Comparison of ENCODE assay signal across 12 cellular contexts in the genomic region with DNA sequence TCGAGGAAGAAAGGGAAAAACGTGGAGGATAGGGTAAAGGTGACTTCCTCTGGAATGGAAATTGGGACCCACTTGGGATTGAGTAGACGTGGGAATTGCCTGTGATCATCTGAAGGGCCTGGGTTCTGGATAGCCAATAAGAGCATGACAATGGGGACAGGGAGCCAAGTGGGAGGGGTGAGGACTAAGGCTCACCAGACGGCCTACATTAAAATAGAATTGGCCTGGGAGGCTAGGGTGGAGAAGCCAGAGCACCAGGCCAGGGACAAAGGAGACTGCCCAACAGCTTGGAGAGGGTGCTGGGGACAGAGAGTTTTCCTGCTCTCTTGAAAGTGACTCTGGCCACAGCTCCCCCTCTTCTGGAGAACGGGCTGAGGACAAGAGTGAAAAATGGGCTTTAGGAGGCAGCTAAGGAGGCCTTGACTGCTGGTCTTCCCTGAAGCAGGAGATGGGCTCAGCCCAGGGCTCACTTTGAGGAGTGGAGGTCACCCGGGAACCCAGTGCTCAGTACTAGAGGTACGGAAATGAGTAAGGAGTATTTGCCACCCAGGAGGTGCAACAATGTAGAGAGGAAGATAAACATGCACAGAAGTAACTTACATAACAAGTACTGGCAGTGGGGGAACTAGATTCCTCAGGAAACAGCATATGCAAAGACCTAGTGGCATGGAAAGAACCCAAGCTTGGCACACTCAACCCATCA. TPM values are rescaled to one million over a fixed set of nuclear protein-coding genes. Genes with fewer than 3 reads are reported as not detected.
DNase-seq lines count a peak whose midpoint lies in the region; ATAC-seq and TF ChIP-seq lines count a peak whose summit lies in the region.
"Had no signal": no experiment of that assay in that cellular context is flagged by ENCODE, and none has a peak within 500 bp of the region (broad histone marks: within the 10 kb centered on the region; RNA-seq: fewer than 3 reads in every experiment).

No MANE protein-coding gene starts in this region.

- H3K36me3 ChIP-seq in lower lobe of right lung = peaks cover 15% of the 10 kb centered on the region
- H3K36me3 ChIP-seq in tibial artery = peaks cover 0 to 12% (median 7%) of the 10 kb centered on the region in 3 donors
- H3K36me3 ChIP-seq: transverse colon had no signal

- peak overlapping the region in 49 of 59 donors; percentile 4 to 79 (median 58) for H3K27ac ChIP-seq in dorsolateral prefrontal cortex
- H3K27ac ChIP-seq in lower lobe of right lung = peak overlapping the region; percentile 73
- H3K27ac ChIP-seq in tibial artery = peak overlapping the region; percentile 23 to 52
- H3K27ac ChIP-seq in substantia nigra (ENCODE audit: low read depth, low read length, poor library complexity, severe bottlenecking) = no peak overlapping the region

- POLR2A ChIA-PET in activated CD8-positive, alpha-beta T cell treated with anti-CD3 and anti-CD28 coated beads, Interleukin-2, amount 10 ng/mL, durations not matched to agents 7 days and 5 days (lab: Charles Lee) = interaction anchor here (1.3 kb wide), 2 partner anchors 11 to 12 kb away, joined by 3 read pairs; no protein-coding TSS in a partner anchor
- POLR2A ChIA-PET in activated CD8-positive, alpha-beta T cell treated with anti-CD3 and anti-CD28 coated beads for 36 hours (lab: Charles Lee) = interaction anchor here (1.1 to 1.7 kb wide), 4 partner anchors 13 to 243 kb away, joined by 3 to 4 read pairs (median 3); no protein-coding TSS in a partner anchor

- CTCF ChIA-PET in activated CD8-positive, alpha-beta T cell treated with anti-CD3 and anti-CD28 coated beads, Interleukin-2, amount 10 ng/mL, durations not matched to agents 7 days and 5 days (lab: Charles Lee) = interaction anchor here (0.8 kb wide), 2 partner anchors 22 to 212 kb away, joined by 3 read pairs; no protein-coding TSS in a partner anchor
- CTCF ChIA-PET in activated CD8-positive, alpha-beta T cell treated with anti-CD3 and anti-CD28 coated beads for 36 hours (lab: Charles Lee) = interaction anchor here (1.7 to 2.4 kb wide), 2 partner anchors 16 to 27 kb away, joined by 5 to 8 read pairs; no protein-coding TSS in a partner anchor

- peak; percentile 18 for DNase-seq in activated CD8-positive, alpha-beta T cell treated with anti-CD3 and anti-CD28 coated beads, Interleukin-2, amount 10 ng/mL, durations not matched to agents 7 days and 5 days
- DNase-seq in activated CD8-positive, alpha-beta T cell treated with anti-CD3 and anti-CD28 coated beads for 36 hours = no peak
- DNase-seq in dorsolateral prefrontal cortex (no peak), lower lobe of right lung (no peak), tibial artery (no peak), substantia nigra (lab: John Stamatoyannopoulos, UW) (no peak)
- DNase-seq: NCI-H1930, OCI-M1, transverse colon had no signal

- no peak for TF ChIP-seq CTCF in activated CD8-positive, alpha-beta T cell treated with anti-CD3 and anti-CD28 coated beads for 36 hours (IDR thresholded peaks at IDR 0.05)
- TF ChIP-seq CTCF in dorsolateral prefrontal cortex (IDR thresholded peaks at IDR 0.05 in 54 of 56, conservative IDR thresholded peaks at IDR 0.05 in 2 of 56; ENCODE audit: low read depth in 1 of 56, partially characterized antibody in 56 of 56) (no peak), lower lobe of right lung (IDR thresholded peaks at IDR 0.05) (no peak), tibial artery (IDR thresholded peaks at IDR 0.05) (no peak)

- H3K4me1 ChIP-seq in lower lobe of right lung (peaks cover 30% of the 10 kb centered on the region), tibial artery (peaks cover 0 to 35% (median 19%) of the 10 kb centered on the region in 4 donors)

- H3K4me3 ChIP-seq in dorsolateral prefrontal cortex = no peak overlapping the region
- H3K4me3 ChIP-seq in lower lobe of right lung = no peak overlapping the region
- no peak overlapping the region for H3K4me3 ChIP-seq in tibial artery
- H3K4me3 ChIP-seq: transverse colon had no signal

- H3K27me3 ChIP-seq in dorsolateral prefrontal cortex = no peaks in the 10 kb centered on the region
- H3K27me3 ChIP-seq in lower lobe of right lung (ENCODE audit: low read depth) = no peaks in the 10 kb centered on the region
- H3K27me3 ChIP-seq in tibial artery = no peaks in the 10 kb centered on the region
- H3K27me3 ChIP-seq: transverse colon had no signal

- peaks cover 10% of the 10 kb centered on the region for H3K36me3 Mint-ChIP-seq in activated CD8-positive, alpha-beta T cell treated with anti-CD3 and anti-CD28 coated beads, Interleukin-2, amount 10 ng/mL, durations not matched to agents 7 days and 5 days (ENCODE audit: low read depth)
- peaks cover 8% of the 10 kb centered on the region for H3K36me3 Mint-ChIP-seq in activated CD8-positive, alpha-beta T cell treated with anti-CD3 and anti-CD28 coated beads for 36 hours (ENCODE audit: low read depth)

- H3K27ac Mint-ChIP-seq in activated CD8-positive, alpha-beta T cell treated with anti-CD3 and anti-CD28 coated beads, Interleukin-2, amount 10 ng/mL, durations not matched to agents 7 days and 5 days = peak overlapping the region; percentile 2
- no peak overlapping the region for H3K27ac Mint-ChIP-seq in activated CD8-positive, alpha-beta T cell treated with anti-CD3 and anti-CD28 coated beads for 36 hours

- no peaks in the 10 kb centered on the region for H3K9me3 Mint-ChIP-seq in activated CD8-positive, alpha-beta T cell treated with anti-CD3 and anti-CD28 coated beads, Interleukin-2, amount 10 ng/mL, durations not matched to agents 7 days and 5 days (ENCODE audit: insufficient read depth)
- H3K9me3 Mint-ChIP-seq in activated CD8-positive, alpha-beta T cell treated with anti-CD3 and anti-CD28 coated beads for 36 hours = no peaks in the 10 kb centered on the region
- H3K9me3 Mint-ChIP-seq: neural crest cell had no signal

- H3K9me3 ChIP-seq in lower lobe of right lung = no peaks in the 10 kb centered on the region
- H3K9me3 ChIP-seq in tibial artery = no peaks in the 10 kb centered on the region
- H3K9me3 ChIP-seq: transverse colon had no signal

- peaks cover 1% of the 10 kb centered on the region for H3K4me1 Mint-ChIP-seq in activated CD8-positive, alpha-beta T cell treated with anti-CD3 and anti-CD28 coated beads, Interleukin-2, amount 10 ng/mL, durations not matched to agents 7 days and 5 days (ENCODE audit: low read depth)
- H3K4me1 Mint-ChIP-seq in activated CD8-positive, alpha-beta T cell treated with anti-CD3 and anti-CD28 coated beads for 36 hours (ENCODE audit: low read depth) = peaks cover 20% of the 10 kb centered on the region

- H3K4me3 Mint-ChIP-seq in activated CD8-positive, alpha-beta T cell treated with anti-CD3 and anti-CD28 coated beads, Interleukin-2, amount 10 ng/mL, durations not matched to agents 7 days and 5 days = no peak overlapping the region
- H3K4me3 Mint-ChIP-seq in activated CD8-positive, alpha-beta T cell treated with anti-CD3 and anti-CD28 coated beads for 36 hours = no peak overlapping the region
- H3K4me3 Mint-ChIP-seq: neural crest cell had no signal

- H3K27me3 Mint-ChIP-seq in activated CD8-positive, alpha-beta T cell treated with anti-CD3 and anti-CD28 coated beads, Interleukin-2, amount 10 ng/mL, durations not matched to agents 7 days and 5 days (ENCODE audit: low read depth) = no peaks in the 10 kb centered on the region
- H3K27me3 Mint-ChIP-seq in activated CD8-positive, alpha-beta T cell treated with anti-CD3 and anti-CD28 coated beads for 36 hours = no peaks in the 10 kb centered on the region

- intact Hi-C loops in activated CD8-positive, alpha-beta T cell treated with anti-CD3 and anti-CD28 coated beads for 36 hours (cut with micrococcal nuclease) = no loop called here
- intact Hi-C loops in dorsolateral prefrontal cortex (cut with DNase I) (no loop called here), lower lobe of right lung (cut with DNase I) (no loop called here), tibial artery (cut with DNase I; ENCODE audit: low total_unique reads) (no loop called here)

- no peak for ATAC-seq in activated CD8-positive, alpha-beta T cell treated with anti-CD3 and anti-CD28 coated beads, Interleukin-2, amount 10 ng/mL, durations not matched to agents 7 days and 5 days
- no peak for ATAC-seq in activated CD8-positive, alpha-beta T cell treated with anti-CD3 and anti-CD28 coated beads for 36 hours
- ATAC-seq in lower lobe of right lung (peak; percentile 76 to 86), GM19455 (IDR thresholded peaks at IDR 0.05; ENCODE audit: unreplicated experiment) (no peak), HG03135 (IDR thresholded peaks at IDR 0.05; ENCODE audit: unreplicated experiment) (no peak)

RNA-seq across cellular contexts. Expression of a gene that starts 18.8 kb away (rescaled TPM):
- total RNA-seq in activated CD8-positive, alpha-beta T cell treated with anti-CD3 and anti-CD28 coated beads, Interleukin-2, amount 10 ng/mL, durations not matched to agents 7 days and 5 days = 1 to 10 TPM; 4.1 to 4.3 TPM
- 1 to 10 TPM; 1.7 to 2.3 TPM for total RNA-seq in activated CD8-positive, alpha-beta T cell treated with anti-CD3 and anti-CD28 coated beads for 36 hours
- total RNA-seq in dorsolateral prefrontal cortex = 10 to 100 TPM; 14.0 to 81.6 (median 44.7) TPM
- 14.7 TPM for total RNA-seq in lower lobe of right lung

RNA-seq across cellular contexts. Expression of a gene that starts 35.3 kb away (rescaled TPM):
- 10 to 100 TPM; 18.1 to 18.9 TPM for total RNA-seq in activated CD8-positive, alpha-beta T cell treated with anti-CD3 and anti-CD28 coated beads, Interleukin-2, amount 10 ng/mL, durations not matched to agents 7 days and 5 days
- total RNA-seq in activated CD8-positive, alpha-beta T cell treated with anti-CD3 and anti-CD28 coated beads for 36 hours = 10 to 100 TPM; 15.3 to 15.9 TPM
- total RNA-seq in dorsolateral prefrontal cortex = 10 to 100 TPM in 38 of 120 experiments, 1 to 10 TPM in 82; 4.2 to 18.7 (median 8.9) TPM
- 11.4 TPM for total RNA-seq in lower lobe of right lung

Comparison
In these comparisons a context has a peak if more than half of its experiments do, and no peak if none do; other contexts are left out.
1. ATAC-seq: peak in lower lobe of right lung (2 of 2); none in activated CD8-positive, alpha-beta T cell treated with anti-CD3 and anti-CD28 coated beads, Interleukin-2, amount 10 ng/mL, durations not matched to agents 7 days and 5 days (single experiment), activated CD8-positive, alpha-beta T cell treated with anti-CD3 and anti-CD28 coated beads for 36 hours (single experiment), GM19455 (single experiment) and HG03135 (single experiment).